ENCODE assay signal across 10 cellular contexts in genomic region chr4:40283968-40284367, GRCh38. TPM values are rescaled to one million over a fixed set of nuclear protein-coding genes. Genes with fewer than 3 reads are reported as not detected.
DNase-seq lines count a peak whose midpoint lies in the region; ATAC-seq and TF ChIP-seq lines count a peak whose summit lies in the region.
"Had no signal": no experiment of that assay in that cellular context is flagged by ENCODE, and none has a peak within 500 bp of the region (broad histone marks: within the 10 kb centered on the region; RNA-seq: fewer than 3 reads in every experiment).

No MANE protein-coding gene starts in this region.

- intact Hi-C loops in natural killer cell (cut with micrococcal nuclease), result no loop called here
- intact Hi-C loops in vagina (cut with DNase I), result no loop called here
- intact Hi-C loops in adrenal gland (cut with DNase I), result no loop called here

- peaks cover 9% of the 10 kb centered on the region for H3K9me3 Mint-ChIP-seq in activated T-cell treated with anti-CD3 and anti-CD28 coated beads, Interleukin-2, amount 50 U/mL, for 4 hours
- no peaks in the 10 kb centered on the region for H3K9me3 Mint-ChIP-seq in natural killer cell

- DNase-seq in ACHN (peak; percentile 81), NOMO-1 (lab: John Stamatoyannopoulos, UW; ENCODE audit: unreplicated experiment in 2 of 2) (peak; percentile 72 to 91), natural killer cell (no peak), vagina (ENCODE audit: extremely low spot score in 2 of 2) (no peak), putamen (ENCODE audit: low spot score) (no peak), adrenal gland (no peak)
- DNase-seq in activated T-cell treated with anti-CD3 and anti-CD28 coated beads, Interleukin-2, amount 50 U/mL, for 4 hours, result peak; percentile 83
- DNase-seq: heart left ventricle had no signal

- no peak for TF ChIP-seq POLR2A in vagina (IDR thresholded peaks at IDR 0.05)
- no peak for TF ChIP-seq POLR2A in adrenal gland (IDR thresholded peaks at IDR 0.05)

- TF ChIP-seq CTCF in natural killer cell (IDR thresholded peaks at IDR 0.05) (no peak), vagina (IDR thresholded peaks at IDR 0.05) (no peak), adrenal gland (IDR thresholded peaks at IDR 0.05) (no peak)

- WGBS in adrenal gland, 4 donors, result 78 to 87% (median 84%) methylated on average over 7 to 10 of the region's 10 CpGs

- H3K27ac Mint-ChIP-seq in natural killer cell, result no peak overlapping the region

- peaks cover 70% of the 10 kb centered on the region for H3K4me1 Mint-ChIP-seq in activated T-cell treated with anti-CD3 and anti-CD28 coated beads, Interleukin-2, amount 50 U/mL, for 4 hours (ENCODE audit: low read depth)
- H3K4me1 Mint-ChIP-seq in natural killer cell, result peaks cover 3 to 7% of the 10 kb centered on the region in 2 donors

- H3K4me3 ChIP-seq in vagina (no peak overlapping the region), adrenal gland (no peak overlapping the region)
- H3K4me3 ChIP-seq: heart left ventricle had no signal

- H3K36me3 Mint-ChIP-seq in activated T-cell treated with anti-CD3 and anti-CD28 coated beads, Interleukin-2, amount 50 U/mL, for 4 hours (ENCODE audit: insufficient read depth), result no peaks in the 10 kb centered on the region
- no peaks in the 10 kb centered on the region for H3K36me3 Mint-ChIP-seq in natural killer cell

- no peaks in the 10 kb centered on the region for H3K27me3 Mint-ChIP-seq in activated T-cell treated with anti-CD3 and anti-CD28 coated beads, Interleukin-2, amount 50 U/mL, for 4 hours (ENCODE audit: low read depth)
- H3K27me3 Mint-ChIP-seq in natural killer cell (ENCODE audit: low read depth in 2 of 2), result no peaks in the 10 kb centered on the region

- H3K9me3 ChIP-seq in vagina (no peaks in the 10 kb centered on the region), adrenal gland (replicated peaks in 1 of 3) (no peaks in the 10 kb centered on the region)
- H3K9me3 ChIP-seq: heart left ventricle had no signal

- H3K4me3 Mint-ChIP-seq in activated T-cell treated with anti-CD3 and anti-CD28 coated beads, Interleukin-2, amount 50 U/mL, for 4 hours, result peak overlapping the region; percentile 47
- H3K4me3 Mint-ChIP-seq in natural killer cell, result no peak overlapping the region

- in situ Hi-C loops in ACHN (cut with HindIII; ENCODE audit: low pct_ligation_motif_present, low pct_unique_long_range_greater_than_20kb, low sequenced_read_pairs), result no loop called here

- no peaks in the 10 kb centered on the region for H3K4me1 ChIP-seq in vagina
- H3K4me1 ChIP-seq in adrenal gland (replicated peaks in 1 of 2), result no peaks in the 10 kb centered on the region

- ATAC-seq in activated T-cell treated with anti-CD3 and anti-CD28 coated beads, Interleukin-2, amount 50 U/mL, for 4 hours, result peak; percentile 95
- ATAC-seq in natural killer cell (peak; percentile 57 to 71 (median 62)), GM21526 (IDR thresholded peaks at IDR 0.05; ENCODE audit: low FRiP score, unreplicated experiment) (no peak)
- ATAC-seq: heart left ventricle had no signal

- no peaks in the 10 kb centered on the region for H3K36me3 ChIP-seq in vagina
- H3K36me3 ChIP-seq in adrenal gland (replicated peaks in 1 of 2), result no peaks in the 10 kb centered on the region
- H3K36me3 ChIP-seq: heart left ventricle had no signal

- no peaks in the 10 kb centered on the region for H3K27me3 ChIP-seq in vagina
- H3K27me3 ChIP-seq in adrenal gland, result no peaks in the 10 kb centered on the region
- H3K27me3 ChIP-seq: heart left ventricle had no signal

- H3K27ac ChIP-seq in vagina (no peak overlapping the region), adrenal gland (no peak overlapping the region)
- H3K27ac ChIP-seq: C4-2B, heart left ventricle had no signal

RNA-seq across cellular contexts. Expression of gene CHRNA9, which starts 51.2 kb away (rescaled TPM):
- total RNA-seq in activated T-cell treated with anti-CD3 and anti-CD28 coated beads, Interleukin-2, amount 50 U/mL, for 4 hours, result not detected
- not detected for total RNA-seq in natural killer cell
- total RNA-seq in vagina, result not detected
- not detected for total RNA-seq in adrenal gland
- not detected for polyA plus RNA-seq in adrenal gland
- total RNA-seq: heart left ventricle had no signal
- polyA plus RNA-seq: heart left ventricle had no signal

Comparison
In these comparisons a context has a peak if more than half of its experiments do, and no peak if none do; other contexts are left out.
1. DNase-seq: peak in ACHN (single experiment), NOMO-1 (2 of 2) and activated T-cell treated with anti-CD3 and anti-CD28 coated beads, Interleukin-2, amount 50 U/mL, for 4 hours (single experiment); none in natural killer cell (single experiment), vagina (0 of 2), putamen (single experiment) and adrenal gland (0 of 7).